ENCODE assay signal across 28 cellular contexts in genomic region chr17:63423251-63423950, GRCh38. TPM values are rescaled to one million over a fixed set of nuclear protein-coding genes. Genes with fewer than 3 reads are reported as not detected.
DNase-seq lines count a peak whose midpoint lies in the region; ATAC-seq, FAIRE-seq and TF ChIP-seq lines count a peak whose summit lies in the region.
"Had no signal": no experiment of that assay in that cellular context is flagged by ENCODE, and none has a peak within 500 bp of the region (broad histone marks: within the 10 kb centered on the region; RNA-seq: fewer than 3 reads in every experiment).

No MANE protein-coding gene starts in this region.

- peak overlapping the region; percentile 36 for H2AFZ ChIP-seq in endothelial cell of umbilical vein (ENCODE audit: low read depth, low read length)
- no peak overlapping the region for H2AFZ ChIP-seq in hepatocyte

- H4K20me1 ChIP-seq in endothelial cell of umbilical vein (replicated peaks; ENCODE audit: control insufficient read depth, extremely low read depth, insufficient read depth, low read length) (no peaks in the 10 kb centered on the region), hepatocyte (ENCODE audit: insufficient read depth, poor library complexity, severe bottlenecking) (no peaks in the 10 kb centered on the region)

- H3K27me3 Mint-ChIP-seq in brain (peaks cover 2% of the 10 kb centered on the region), osteocyte (ENCODE audit: unreplicated experiment) (no peaks in the 10 kb centered on the region)
- H3K27me3 Mint-ChIP-seq: activated CD4-positive, alpha-beta memory T cell treated with anti-CD3 and anti-CD28 coated beads for 36 hours; activated naive CD8-positive, alpha-beta T cell treated with anti-CD3 and anti-CD28 coated beads, Interleukin-2, amount 50 U/mL, for 24 hours had no signal

- TF ChIP-seq CTCF in brain (conservative IDR thresholded peaks at IDR 0.05) (no peak), endothelial cell of umbilical vein (IDR thresholded peaks at IDR 0.05; ENCODE audit: extremely low read depth in 1 of 2, insufficient read depth in 1 of 2, low read depth in 1 of 2, low read length in 2 of 2) (no peak), upper lobe of right lung (IDR thresholded peaks at IDR 0.05) (no peak), osteocyte (IDR thresholded peaks at IDR 0.05) (no peak), hepatocyte (IDR thresholded peaks at IDR 0.05; ENCODE audit: poor library complexity) (no peak)

- CTCF ChIA-PET in endothelial cell of umbilical vein (lab: Charles Lee) = interaction anchor here (0.8 to 15.0 kb wide), 5 partner anchors 17 to 186 kb away, joined by 3 to 540 read pairs (median 13); partner anchors contain the start of gene ACE

- H3K27ac Mint-ChIP-seq in brain (peak overlapping the region; percentile 31 to 81 (median 74)), osteocyte (ENCODE audit: unreplicated experiment) (no peak overlapping the region)
- H3K27ac Mint-ChIP-seq: activated CD4-positive, alpha-beta memory T cell treated with anti-CD3 and anti-CD28 coated beads for 36 hours; activated naive CD8-positive, alpha-beta T cell treated with anti-CD3 and anti-CD28 coated beads, Interleukin-2, amount 50 U/mL, for 24 hours; naive thymus-derived CD4-positive, alpha-beta T cell; T-helper 2 cell treated with Interferon-gamma antibody and Interleukin-4, amounts not matched to agents 5 μg/mL and 100 μg/mL, for 36 hours had no signal

- POLR2A ChIA-PET in endothelial cell of umbilical vein (lab: Charles Lee) = no interaction called here

- H3K9me3 ChIP-seq in endothelial cell of umbilical vein (replicated peaks; ENCODE audit: control insufficient read depth, insufficient read depth, low read length) (no peaks in the 10 kb centered on the region), upper lobe of right lung (no peaks in the 10 kb centered on the region), hepatocyte (ENCODE audit: low read depth) (no peaks in the 10 kb centered on the region)
- H3K9me3 ChIP-seq: body of pancreas, pancreas, SK-N-SH had no signal

- DNase-seq in endothelial cell of umbilical vein (ENCODE audit: low read depth, low spot score) = peak; percentile 88
- DNase-seq in lung microvascular endothelial cell (ENCODE audit: low read depth in 2 of 2) = peak; percentile 79 to 83
- no peak for DNase-seq in upper lobe of right lung
- DNase-seq in osteocyte (ENCODE audit: extremely low spot score, unreplicated experiment) = no peak
- DNase-seq in hepatocyte (ENCODE audit: low spot score) = no peak
- DNase-seq: activated CD4-positive, alpha-beta memory T cell treated with anti-CD3 and anti-CD28 coated beads for 36 hours; activated gamma-delta T cell; activated naive CD8-positive, alpha-beta T cell treated with anti-CD3 and anti-CD28 coated beads, Interleukin-2, amount 50 U/mL, for 24 hours; body of pancreas; EL; foreskin fibroblast; hypothalamus; MM.1S; naive thymus-derived CD4-positive, alpha-beta T cell; NCI-H1436; NCI-H2171; NCI-H526; pancreas; SK-N-SH had no signal

- ATAC-seq in upper lobe of right lung (no peak), HG02852 (IDR thresholded peaks at IDR 0.05; ENCODE audit: unreplicated experiment) (no peak)
- ATAC-seq: activated naive CD8-positive, alpha-beta T cell treated with anti-CD3 and anti-CD28 coated beads, Interleukin-2, amount 50 U/mL, for 24 hours; body of pancreas; naive thymus-derived CD4-positive, alpha-beta T cell; pancreas; sciatic nerve had no signal

- H3K4me1 ChIP-seq in endothelial cell of umbilical vein (ENCODE audit: control insufficient read depth, extremely low read depth, insufficient read depth, low read length) (peaks cover 38% of the 10 kb centered on the region), upper lobe of right lung (peaks cover 13% of the 10 kb centered on the region), hepatocyte (ENCODE audit: insufficient read depth) (no peaks in the 10 kb centered on the region)
- H3K4me1 ChIP-seq: pancreas had no signal

- H3K4me3 ChIP-seq in endothelial cell of umbilical vein (replicated peaks in 1 of 3; ENCODE audit: insufficient read depth in 1 of 3, low read depth in 1 of 3, low read length in 3 of 3) (no peak overlapping the region), upper lobe of right lung (no peak overlapping the region), hepatocyte (no peak overlapping the region)
- H3K4me3 ChIP-seq: body of pancreas, coronary artery, lung, pancreas had no signal

- no peaks in the 10 kb centered on the region for H3K9me1 ChIP-seq in endothelial cell of umbilical vein (replicated peaks; ENCODE audit: control insufficient read depth, extremely low read depth, insufficient read depth, low read length)

- H3K9me2 ChIP-seq in hepatocyte (replicated peaks; ENCODE audit: insufficient read depth) = no peaks in the 10 kb centered on the region
- H3K9me2 ChIP-seq: SK-N-SH had no signal

- H3K4me3 Mint-ChIP-seq in brain (no peak overlapping the region), osteocyte (ENCODE audit: unreplicated experiment) (no peak overlapping the region)
- H3K4me3 Mint-ChIP-seq: activated CD4-positive, alpha-beta memory T cell treated with anti-CD3 and anti-CD28 coated beads for 36 hours; activated naive CD8-positive, alpha-beta T cell treated with anti-CD3 and anti-CD28 coated beads, Interleukin-2, amount 50 U/mL, for 24 hours; CD14-positive monocyte; naive thymus-derived CD4-positive, alpha-beta T cell; T-helper 2 cell treated with Interferon-gamma antibody and Interleukin-4, amounts not matched to agents 5 μg/mL and 100 μg/mL, for 36 hours had no signal

- H3K4me2 ChIP-seq in endothelial cell of umbilical vein (ENCODE audit: insufficient read depth, low read length) (peak overlapping the region; percentile 33), hepatocyte (no peak overlapping the region)
- H3K4me2 ChIP-seq: SK-N-SH had no signal

- no TSS peak for BruUV-seq in endothelial cell of umbilical vein (replicated peaks; lab: Mats Ljungman, UMichigan)

- intact Hi-C loops in endothelial cell of umbilical vein (cut with micrococcal nuclease) (no loop called here), upper lobe of right lung (cut with DNase I) (no loop called here)

- H3K36me3 Mint-ChIP-seq in brain = peaks cover 31% of the 10 kb centered on the region
- peaks cover 5% of the 10 kb centered on the region for H3K36me3 Mint-ChIP-seq in osteocyte (ENCODE audit: unreplicated experiment)
- H3K36me3 Mint-ChIP-seq: activated CD4-positive, alpha-beta memory T cell treated with anti-CD3 and anti-CD28 coated beads for 36 hours had no signal

- WGBS in hepatocyte (ENCODE audit: low lambda C conversion rate, missing lambda C conversion rate) = 86% methylated on average over 11 of the region's 11 CpGs

- TF ChIP-seq POLR2A in endothelial cell of umbilical vein (IDR thresholded peaks at IDR 0.05; ENCODE audit: low read depth, low read length) = no peak

- H3K27me3 ChIP-seq in endothelial cell of umbilical vein (ENCODE audit: control insufficient read depth in 2 of 2, insufficient read depth in 2 of 2, low read length in 2 of 2) = no peaks in the 10 kb centered on the region
- no peaks in the 10 kb centered on the region for H3K27me3 ChIP-seq in upper lobe of right lung
- no peaks in the 10 kb centered on the region for H3K27me3 ChIP-seq in hepatocyte
- H3K27me3 ChIP-seq: body of pancreas, pancreas had no signal

- no peaks in the 10 kb centered on the region for H3K79me2 ChIP-seq in endothelial cell of umbilical vein (ENCODE audit: control insufficient read depth, insufficient read depth, low read length)
- no peaks in the 10 kb centered on the region for H3K79me2 ChIP-seq in hepatocyte

- peak overlapping the region; percentile 23 for H3K27ac ChIP-seq in endothelial cell of umbilical vein (ENCODE audit: insufficient read depth, low read depth, low read length)
- H3K27ac ChIP-seq in upper lobe of right lung = peak overlapping the region; percentile 63
- no peak overlapping the region for H3K27ac ChIP-seq in hepatocyte
- H3K27ac ChIP-seq: body of pancreas, coronary artery, pancreas had no signal

- H3K36me3 ChIP-seq in endothelial cell of umbilical vein (ENCODE audit: control insufficient read depth in 2 of 2, extremely low read depth in 1 of 2, insufficient read depth in 2 of 2, low read length in 2 of 2) (no peaks in the 10 kb centered on the region), upper lobe of right lung (peaks cover 6% of the 10 kb centered on the region), hepatocyte (replicated peaks; ENCODE audit: insufficient read depth, low read depth) (no peaks in the 10 kb centered on the region)
- H3K36me3 ChIP-seq: pancreas had no signal

- H3K4me1 Mint-ChIP-seq in brain (peaks cover 42% of the 10 kb centered on the region), osteocyte (ENCODE audit: unreplicated experiment) (peaks cover 3% of the 10 kb centered on the region)

- H3K9ac ChIP-seq in endothelial cell of umbilical vein (replicated peaks; ENCODE audit: extremely low read depth, insufficient read depth, low read length) = no peak overlapping the region
- H3K9ac ChIP-seq: SK-N-SH had no signal

- FAIRE-seq in endothelial cell of umbilical vein (lab: Jason Lieb, UNC) = peak; percentile 92
- FAIRE-seq: H54, islet of Langerhans, pancreas had no signal

- dilution Hi-C loops in endothelial cell of umbilical vein (cut with MboI; ENCODE audit: extremely low pct_ligation_motif_present, low sequenced_read_pairs) = no loop called here

- H3K9me3 Mint-ChIP-seq in brain (no peaks in the 10 kb centered on the region), osteocyte (ENCODE audit: unreplicated experiment) (no peaks in the 10 kb centered on the region)
- H3K9me3 Mint-ChIP-seq: activated CD4-positive, alpha-beta memory T cell treated with anti-CD3 and anti-CD28 coated beads for 36 hours; activated naive CD8-positive, alpha-beta T cell treated with anti-CD3 and anti-CD28 coated beads, Interleukin-2, amount 50 U/mL, for 24 hours; CD14-positive monocyte; naive thymus-derived CD4-positive, alpha-beta T cell; T-helper 2 cell treated with Interferon-gamma antibody and Interleukin-4, amounts not matched to agents 5 μg/mL and 100 μg/mL, for 36 hours had no signal

RNA-seq across cellular contexts. Expression of gene CYB561, which starts 22.7 kb away (rescaled TPM):
- 46.1 TPM for polyA plus RNA-seq in brain (ENCODE audit: insufficient read depth, low read depth, low replicate concordance)
- total RNA-seq in endothelial cell of umbilical vein = 71.1 and 72.4 TPM in 2 replicates
- 34.9 and 45.1 TPM in 2 replicates for polyA plus RNA-seq in endothelial cell of umbilical vein
- polyA plus RNA-seq in endothelial cell of umbilical vein (2011; cell fraction: cytosol; rRNA removed) = 24.4 and 30.5 TPM in 2 replicates
- 61.1 and 63.6 TPM in 2 replicates for polyA plus RNA-seq in endothelial cell of umbilical vein (2011; cell fraction: nucleus; rRNA removed)
- 22.3 and 28.9 TPM in 2 replicates for polyA plus RNA-seq in endothelial cell of umbilical vein (2012)
- polyA minus RNA-seq in endothelial cell of umbilical vein = 68.6 and 78.0 TPM in 2 replicates
- 21.5 TPM for polyA minus RNA-seq in endothelial cell of umbilical vein (2011; cell fraction: cytosol; rRNA and poly(A)+ RNA removed)
- polyA minus RNA-seq in endothelial cell of umbilical vein (2011; cell fraction: nucleus; rRNA and poly(A)+ RNA removed) = 21.5 and 39.9 TPM in 2 replicates
- 7.3 and 12.9 TPM in 2 replicates for total RNA-seq in lung microvascular endothelial cell
- total RNA-seq in upper lobe of right lung = 55.5 TPM
- 5.7 and 6.1 TPM in 2 replicates for total RNA-seq in osteocyte
- 12.9 and 15.1 TPM in 2 replicates for total RNA-seq in hepatocyte
- 20.2 and 20.6 TPM in 2 replicates for polyA plus RNA-seq in hepatocyte

RNA-seq across cellular contexts. Expression of gene ACE, which starts 53.5 kb away (rescaled TPM):
- polyA plus RNA-seq in brain (ENCODE audit: insufficient read depth, low read depth, low replicate concordance) = 16.6 TPM
- total RNA-seq in endothelial cell of umbilical vein = 207 and 226 TPM in 2 replicates
- 63.4 and 72.3 TPM in 2 replicates for polyA plus RNA-seq in endothelial cell of umbilical vein
- 30.5 and 41.0 TPM in 2 replicates for polyA plus RNA-seq in endothelial cell of umbilical vein (2011; cell fraction: cytosol; rRNA removed)
- 187 and 256 TPM in 2 replicates for polyA plus RNA-seq in endothelial cell of umbilical vein (2011; cell fraction: nucleus; rRNA removed)
- polyA plus RNA-seq in endothelial cell of umbilical vein (2012) = 13.4 and 30.3 TPM in 2 replicates
- 81.2 and 84.6 TPM in 2 replicates for polyA minus RNA-seq in endothelial cell of umbilical vein
- not detected for polyA minus RNA-seq in endothelial cell of umbilical vein (2011; cell fraction: cytosol; rRNA and poly(A)+ RNA removed)
- polyA minus RNA-seq in endothelial cell of umbilical vein (2011; cell fraction: nucleus; rRNA and poly(A)+ RNA removed) = 94.5 and 140 TPM in 2 replicates
- total RNA-seq in lung microvascular endothelial cell = 21.4 and 80.6 TPM in 2 replicates
- 64.1 TPM for total RNA-seq in upper lobe of right lung
- total RNA-seq in osteocyte = 0.91 and 1.1 TPM in 2 replicates
- total RNA-seq in hepatocyte = 4.2 and 8.0 TPM in 2 replicates
- polyA plus RNA-seq in hepatocyte = 7.2 and 9.5 TPM in 2 replicates
- polyA plus RNA-seq: CD14-positive monocyte; naive thymus-derived CD4-positive, alpha-beta T cell had no signal

Comparison
In these comparisons a context has a peak if more than half of its experiments do, and no peak if none do; other contexts are left out.
1. DNase-seq: peak in endothelial cell of umbilical vein (single experiment) and lung microvascular endothelial cell (2 of 2); none in upper lobe of right lung (single experiment), osteocyte (single experiment) and hepatocyte (single experiment).